In genomic region chr7:36276428-36277246, GRCh38 we compare ENCODE assay signal across 1 cellular context.
TF ChIP-seq lines count a peak whose summit lies in the region.

No MANE protein-coding gene starts in this region.

TF ChIP-seq in H1, 55 proteins besides CTCF, POLR2A, EP300 and RAD21:
- no peak for TF ChIP-seq YY1 (IDR thresholded peaks at IDR 0.05; ENCODE audit: low read depth, low read length)
- TF ChIP-seq NANOG (IDR thresholded peaks at IDR 0.05; ENCODE audit: insufficient read depth, low read depth, low read length, poor library complexity, severe bottlenecking): no peak
- no peak for TF ChIP-seq CEBPB (IDR thresholded peaks at IDR 0.05; ENCODE audit: low read depth, low read length)
- no peak for TF ChIP-seq SP1 (IDR thresholded peaks at IDR 0.05; ENCODE audit: low read depth, low read length)
- TF ChIP-seq CBX8 (IDR thresholded peaks at IDR 0.05; ENCODE audit: borderline replicate concordance, low read depth, low read length): no peak
- TF ChIP-seq PHF8 (conservative IDR thresholded peaks at IDR 0.05; ENCODE audit: low read depth, low read length): no peak
- no peak for TF ChIP-seq SAP30 (IDR thresholded peaks at IDR 0.05; ENCODE audit: insufficient read depth, insufficient replicate concordance, low read length)
- TF ChIP-seq RBBP5 (IDR thresholded peaks at IDR 0.05; ENCODE audit: borderline replicate concordance, low read depth, low read length): no peak
- no peak for TF ChIP-seq JUND (IDR thresholded peaks at IDR 0.05; ENCODE audit: low read length)
- no peak for TF ChIP-seq TAF7 (optimal IDR thresholded peaks at IDR 0.05; ENCODE audit: borderline replicate concordance, low read depth, low read length)
- no peak for TF ChIP-seq HDAC6 (IDR thresholded peaks at IDR 0.05; ENCODE audit: low read depth, low read length)
- no peak for TF ChIP-seq GTF2F1 (IDR thresholded peaks at IDR 0.05; ENCODE audit: borderline replicate concordance, low read depth, low read length)
- no peak for TF ChIP-seq CTBP2 (IDR thresholded peaks at IDR 0.05; ENCODE audit: borderline replicate concordance, insufficient read depth, insufficient read length, low read length)
- TF ChIP-seq ATF3 (IDR thresholded peaks at IDR 0.05; ENCODE audit: insufficient read depth, low read depth, low read length): no peak
- TF ChIP-seq SRF (IDR thresholded peaks at IDR 0.05; ENCODE audit: low read depth, low read length): no peak
- TF ChIP-seq BCL11A (IDR thresholded peaks at IDR 0.05; ENCODE audit: low read depth in 2 of 2, low read length in 2 of 2): no peak
TF ChIP-seq in H1: peak in this region for 0.
